ENCODE assay signal across 32 cellular contexts in the genomic region with DNA sequence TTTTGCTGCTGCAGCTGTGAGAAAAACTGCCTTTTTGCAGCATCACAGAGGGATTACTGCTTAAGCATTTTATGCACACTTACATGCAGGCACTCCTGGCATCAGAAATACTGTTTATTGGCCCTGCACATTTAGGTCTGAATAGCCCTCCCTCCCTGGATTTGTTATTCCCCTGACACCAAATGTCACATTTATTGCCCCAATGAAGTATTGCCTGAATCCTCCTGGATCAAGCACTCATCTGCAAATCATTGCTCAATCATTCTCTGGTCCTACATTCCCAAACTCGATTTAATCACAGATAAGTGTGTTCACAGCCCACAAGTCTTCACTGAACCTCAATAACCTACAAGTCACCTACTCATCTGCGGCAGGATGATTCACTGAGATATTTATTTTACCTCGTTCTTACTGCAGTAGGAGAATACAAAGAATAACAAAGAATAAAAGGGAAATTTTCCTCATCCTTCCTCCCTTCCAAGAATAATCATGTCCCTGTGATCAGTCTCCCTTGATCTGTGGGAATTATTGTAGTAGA. TPM values are rescaled to one million over a fixed set of nuclear protein-coding genes. Genes with fewer than 3 reads are reported as not detected.
DNase-seq lines count a peak whose midpoint lies in the region; ATAC-seq and TF ChIP-seq lines count a peak whose summit lies in the region.
"Had no signal": no experiment of that assay in that cellular context is flagged by ENCODE, and none has a peak within 500 bp of the region (broad histone marks: within the 10 kb centered on the region; RNA-seq: fewer than 3 reads in every experiment).

No MANE protein-coding gene starts in this region.

- WGBS in endodermal cell (ENCODE audit: insufficient coverage in 1 of 2, insufficient read length in 1 of 2), 2 experiments, result 90 to 100% methylated on average over 1 to 3 of the region's 3 CpGs
- 33% methylated on average over 3 of the region's 3 CpGs for WGBS in suprapubic skin

- H3K27me3 Mint-ChIP-seq in endodermal cell (ENCODE audit: insufficient read depth) (no peaks in the 10 kb centered on the region), nephron (ENCODE audit: low read depth) (no peaks in the 10 kb centered on the region)
- H3K27me3 Mint-ChIP-seq: activated CD4-positive, alpha-beta T cell treated with anti-CD3 and anti-CD28 coated beads for 36 hours; activated naive CD4-positive, alpha-beta T cell treated with anti-CD3 and anti-CD28 coated beads, Interleukin-2, amount 10 ng/mL, durations not matched to agents 7 days and 5 days; activated T-helper 17 cell treated with anti-CD3 and anti-CD28 coated beads, Interleukin-2, amount 50 U/mL, for 72 hours; CD4-positive, CD25-positive, alpha-beta regulatory T cell; naive B cell; stimulated activated memory B cell treated with anti-CD40 and anti-IgM and Interleukin-4, amounts not matched to agents 10 μg/mL and 1 μg/mL and 100 μg/mL, for 72 hours; type B pancreatic cell had no signal

- peak; percentile 4 for DNase-seq in A172 (ENCODE audit: low spot score)
- peak; percentile 22 for DNase-seq in M059J (ENCODE audit: low read depth)
- no peak for DNase-seq in endodermal cell
- DNase-seq in activated T-cell treated with anti-CD3 and anti-CD28 coated beads for 4 hours, result no peak
- DNase-seq in activated CD4-positive, alpha-beta T cell treated with anti-CD3 and anti-CD28 coated beads, Interleukin-2, amount 50 U/mL, for 48 hours, result no peak
- no peak for DNase-seq in suprapubic skin (ENCODE audit: low spot score in 2 of 2)
- DNase-seq: activated CD4-positive, alpha-beta T cell treated with anti-CD3 and anti-CD28 coated beads for 36 hours; activated CD8-positive, alpha-beta T cell treated with anti-CD3 and anti-CD28 coated beads, Interleukin-2, amount 10 ng/mL, durations not matched to agents 7 days and 5 days; activated naive CD4-positive, alpha-beta T cell treated with anti-CD3 and anti-CD28 coated beads, Interleukin-2, amount 10 ng/mL, durations not matched to agents 7 days and 5 days; adrenal gland; CD4-positive, CD25-positive, alpha-beta regulatory T cell; DND-41; midbrain; naive B cell; NCI-H1417; NCI-H446; NCI-H748 treated with DMSO at 0.1 percent for 48 hours; occipital lobe; SJCRH30; substantia nigra; SW 1271 had no signal

- ATAC-seq in HG03342 (IDR thresholded peaks at IDR 0.05; ENCODE audit: unreplicated experiment), result no peak
- ATAC-seq: activated CD4-positive, alpha-beta T cell treated with anti-CD3 and anti-CD28 coated beads for 36 hours; activated CD8-positive, alpha-beta T cell treated with anti-CD3 and anti-CD28 coated beads, Interleukin-2, amount 10 ng/mL, durations not matched to agents 7 days and 5 days; activated T-helper 17 cell treated with anti-CD3 and anti-CD28 coated beads, Interleukin-2, amount 50 U/mL, for 72 hours; stimulated activated memory B cell treated with anti-CD40 and anti-IgM and Interleukin-4, amounts not matched to agents 10 μg/mL and 1 μg/mL and 100 μg/mL, for 72 hours had no signal

- H3K4me3 ChIP-seq in endodermal cell (ENCODE audit: low read length) (peak overlapping the region; percentile 28), suprapubic skin (no peak overlapping the region)
- H3K4me3 ChIP-seq: adrenal gland, SJCRH30, skin epidermis had no signal

- H3K4me3 Mint-ChIP-seq in endodermal cell (no peak overlapping the region), nephron (no peak overlapping the region)
- H3K4me3 Mint-ChIP-seq: activated CD4-positive, alpha-beta T cell treated with anti-CD3 and anti-CD28 coated beads for 36 hours; activated CD8-positive, alpha-beta T cell treated with anti-CD3 and anti-CD28 coated beads, Interleukin-2, amount 10 ng/mL, durations not matched to agents 7 days and 5 days; activated naive CD4-positive, alpha-beta T cell treated with anti-CD3 and anti-CD28 coated beads, Interleukin-2, amount 10 ng/mL, durations not matched to agents 7 days and 5 days; activated T-helper 17 cell treated with anti-CD3 and anti-CD28 coated beads, Interleukin-2, amount 50 U/mL, for 72 hours; CD4-positive, CD25-positive, alpha-beta regulatory T cell; naive B cell; stimulated activated memory B cell treated with anti-CD40 and anti-IgM and Interleukin-4, amounts not matched to agents 10 μg/mL and 1 μg/mL and 100 μg/mL, for 72 hours; type B pancreatic cell had no signal

- H3K36me3 ChIP-seq in endodermal cell (ENCODE audit: control insufficient read depth, insufficient read depth, low read length) (no peaks in the 10 kb centered on the region), suprapubic skin (no peaks in the 10 kb centered on the region)
- H3K36me3 ChIP-seq: adrenal gland, SJCRH30 had no signal

- H3K4me1 Mint-ChIP-seq in endodermal cell (peaks cover 26% of the 10 kb centered on the region), nephron (peaks cover 38% of the 10 kb centered on the region)
- H3K4me1 Mint-ChIP-seq: activated CD4-positive, alpha-beta T cell treated with anti-CD3 and anti-CD28 coated beads for 36 hours; activated naive CD4-positive, alpha-beta T cell treated with anti-CD3 and anti-CD28 coated beads, Interleukin-2, amount 10 ng/mL, durations not matched to agents 7 days and 5 days; activated T-helper 17 cell treated with anti-CD3 and anti-CD28 coated beads, Interleukin-2, amount 50 U/mL, for 72 hours; CD4-positive, CD25-positive, alpha-beta regulatory T cell; naive B cell; stimulated activated memory B cell treated with anti-CD40 and anti-IgM and Interleukin-4, amounts not matched to agents 10 μg/mL and 1 μg/mL and 100 μg/mL, for 72 hours had no signal

- peaks cover 44% of the 10 kb centered on the region for H3K9me3 ChIP-seq in endodermal cell (ENCODE audit: control insufficient read depth, low read length)
- H3K9me3 ChIP-seq in suprapubic skin, result peaks cover 2% of the 10 kb centered on the region
- H3K9me3 ChIP-seq: SJCRH30 had no signal

- H3K27ac Mint-ChIP-seq in endodermal cell (peak overlapping the region; percentile 16), nephron (peak overlapping the region; percentile 42 to 78 (median 44))
- H3K27ac Mint-ChIP-seq: activated CD4-positive, alpha-beta T cell treated with anti-CD3 and anti-CD28 coated beads for 36 hours; activated CD8-positive, alpha-beta T cell treated with anti-CD3 and anti-CD28 coated beads, Interleukin-2, amount 10 ng/mL, durations not matched to agents 7 days and 5 days; activated naive CD4-positive, alpha-beta T cell treated with anti-CD3 and anti-CD28 coated beads, Interleukin-2, amount 10 ng/mL, durations not matched to agents 7 days and 5 days; activated T-helper 17 cell treated with anti-CD3 and anti-CD28 coated beads, Interleukin-2, amount 50 U/mL, for 72 hours; CD4-positive, CD25-positive, alpha-beta regulatory T cell; naive B cell; stimulated activated memory B cell treated with anti-CD40 and anti-IgM and Interleukin-4, amounts not matched to agents 10 μg/mL and 1 μg/mL and 100 μg/mL, for 72 hours; type B pancreatic cell had no signal

- TF ChIP-seq POLR2A in suprapubic skin (IDR thresholded peaks at IDR 0.05), result no peak

- H3K36me3 Mint-ChIP-seq in endodermal cell (ENCODE audit: low read depth) (no peaks in the 10 kb centered on the region), nephron (ENCODE audit: low read depth) (peaks cover 18% of the 10 kb centered on the region)
- H3K36me3 Mint-ChIP-seq: type B pancreatic cell had no signal

- H3K4me1 ChIP-seq in endodermal cell (ENCODE audit: control insufficient read depth, insufficient read depth, low read length) (peaks cover 3% of the 10 kb centered on the region), suprapubic skin (peaks cover 6% of the 10 kb centered on the region)
- H3K4me1 ChIP-seq: adrenal gland, SJCRH30 had no signal

- H3K9me3 Mint-ChIP-seq in endodermal cell (peaks cover 15% of the 10 kb centered on the region), nephron (peaks cover 24% of the 10 kb centered on the region)

- TF ChIP-seq EP300 in suprapubic skin (IDR thresholded peaks at IDR 0.05), result no peak

- no peak overlapping the region for H3K9ac ChIP-seq in endodermal cell (ENCODE audit: extremely low read depth, low read length, poor library complexity, severe bottlenecking)
- H3K9ac ChIP-seq: KMS-11 had no signal

- H3K27me3 ChIP-seq in endodermal cell (ENCODE audit: control insufficient read depth, insufficient read depth, low read length, poor library complexity, severe bottlenecking), result no peaks in the 10 kb centered on the region
- H3K27me3 ChIP-seq in suprapubic skin, result no peaks in the 10 kb centered on the region
- H3K27me3 ChIP-seq: adrenal gland, SJCRH30 had no signal

- H3K27ac ChIP-seq in endodermal cell (ENCODE audit: low read depth, low read length), result no peak overlapping the region
- H3K27ac ChIP-seq in suprapubic skin, result no peak overlapping the region
- H3K27ac ChIP-seq: adrenal gland, KMS-11, SJCRH30, skin epidermis, VCaP had no signal

- no peak for TF ChIP-seq CTCF in endodermal cell (conservative IDR thresholded peaks at IDR 0.05)
- no peak for TF ChIP-seq CTCF in nephron (IDR thresholded peaks at IDR 0.05; ENCODE audit: unreplicated experiment in 3 of 3)
- no peak for TF ChIP-seq CTCF in suprapubic skin (IDR thresholded peaks at IDR 0.05)

RNA-seq across cellular contexts. Expression of gene CCDC196, which starts 42.9 kb away (rescaled TPM):
- not detected in 2 replicates for total RNA-seq in A172 (2014; rRNA removed; shearing (Covaris generic))
- total RNA-seq in M059J (2014; rRNA removed; shearing (Covaris generic)), result not detected in 2 replicates
- total RNA-seq in endodermal cell (not detected), suprapubic skin (not detected)
- not detected for polyA plus RNA-seq in endodermal cell (2013, experiment 1 of 2)
- not detected for polyA plus RNA-seq in endodermal cell (2013, experiment 2 of 2)
- total RNA-seq: activated CD4-positive, alpha-beta T cell treated with anti-CD3 and anti-CD28 coated beads for 36 hours; activated CD8-positive, alpha-beta T cell treated with anti-CD3 and anti-CD28 coated beads, Interleukin-2, amount 10 ng/mL, durations not matched to agents 7 days and 5 days; activated T-helper 17 cell treated with anti-CD3 and anti-CD28 coated beads, Interleukin-2, amount 50 U/mL, for 72 hours; adrenal gland; bronchial epithelial cell; CD4-positive, CD25-positive, alpha-beta regulatory T cell; glomerular endothelial cell; occipital lobe; RPMI7951; SJCRH30 had no signal
- polyA plus RNA-seq: adrenal gland; CD4-positive, CD25-positive, alpha-beta regulatory T cell had no signal

Comparison
In these comparisons a context has a peak if more than half of its experiments do, and no peak if none do; other contexts are left out.
1. DNase-seq: peak in A172 (single experiment) and M059J (single experiment); none in endodermal cell (single experiment), activated T-cell treated with anti-CD3 and anti-CD28 coated beads for 4 hours (single experiment), activated CD4-positive, alpha-beta T cell treated with anti-CD3 and anti-CD28 coated beads, Interleukin-2, amount 50 U/mL, for 48 hours (0 of 2) and suprapubic skin (0 of 2).